ENCODE assay signal across 22 cellular contexts in genomic region chr12:26293612-26294011, GRCh38.
A peak's percentile ranks its signal among the peaks of the same experiment; 100 is the strongest.
DNase-seq lines count a peak whose midpoint lies in the region; ATAC-seq, FAIRE-seq and TF ChIP-seq lines count a peak whose summit lies in the region.
"Had no signal": no experiment of that assay in that cellular context is flagged by ENCODE, and none has a peak within 500 bp of the region (broad histone marks: within the 10 kb centered on the region; RNA-seq: fewer than 3 reads in every experiment).

No MANE protein-coding gene starts in this region.

- no peaks in the 10 kb centered on the region for H3K36me3 Mint-ChIP-seq in astrocyte (ENCODE audit: low read depth, unreplicated experiment)

- H3K79me2 ChIP-seq in astrocyte (ENCODE audit: insufficient read depth, low read length) (no peaks in the 10 kb centered on the region), keratinocyte (ENCODE audit: control insufficient read depth, insufficient read depth, low read length) (no peaks in the 10 kb centered on the region), smooth muscle cell (ENCODE audit: low read depth) (no peaks in the 10 kb centered on the region)

- no peak overlapping the region for H4K8ac ChIP-seq in neuronal stem cell (ENCODE audit: low read depth, low read length)

- H2BK5ac ChIP-seq in neuronal stem cell (ENCODE audit: low read length) = no peak overlapping the region

- H3K27me3 Mint-ChIP-seq in astrocyte (ENCODE audit: low read depth, unreplicated experiment) = no peaks in the 10 kb centered on the region
- H3K27me3 Mint-ChIP-seq: CD8-positive, alpha-beta memory T cell had no signal

- no peak overlapping the region for H2BK120ac ChIP-seq in neuronal stem cell (ENCODE audit: low read depth, low read length)

- no peak overlapping the region for H3K27ac Mint-ChIP-seq in astrocyte (ENCODE audit: unreplicated experiment)
- H3K27ac Mint-ChIP-seq: CD8-positive, alpha-beta memory T cell had no signal

- H3K4me2 ChIP-seq in astrocyte (ENCODE audit: low read length) = no peak overlapping the region
- peak overlapping the region; percentile 9 for H3K4me2 ChIP-seq in keratinocyte (ENCODE audit: control insufficient read depth, extremely low read depth, insufficient read depth, low read depth, low read length)
- H3K4me2 ChIP-seq in smooth muscle cell = no peak overlapping the region
- H3K4me2 ChIP-seq in neuronal stem cell (ENCODE audit: insufficient read depth, low read length, poor library complexity, severe bottlenecking) = no peak overlapping the region
- H3K4me2 ChIP-seq: BLaER1 had no signal

- no peak overlapping the region for H3K4me3 ChIP-seq in astrocyte (ENCODE audit: insufficient read depth, low read depth, low read length)
- H3K4me3 ChIP-seq in keratinocyte (ENCODE audit: control insufficient read depth in 2 of 3, extremely low read depth in 1 of 3, insufficient read depth in 2 of 3, low read depth in 1 of 3, low read length in 3 of 3) = no peak overlapping the region
- no peak overlapping the region for H3K4me3 ChIP-seq in smooth muscle cell
- H3K4me3 ChIP-seq in neuronal stem cell (ENCODE audit: low read length in 2 of 2) = no peak overlapping the region
- H3K4me3 ChIP-seq: BLaER1 had no signal

- peak; percentile 77 for DNase-seq in DMS79 treated with DMSO at 0.1 percent for 48 hours (lab: John Stamatoyannopoulos, UW)
- no peak for DNase-seq in HTR-8/SVneo (ENCODE audit: insufficient read length, low spot score)
- DNase-seq in astrocyte (ENCODE audit: low read depth) = peak; percentile 62
- no peak for DNase-seq in keratinocyte (ENCODE audit: low read depth, low spot score)
- DNase-seq in smooth muscle cell (lab: John Stamatoyannopoulos, UW; ENCODE audit: unreplicated experiment) = no peak
- no peak for DNase-seq in neuronal stem cell (ENCODE audit: low spot score)
- DNase-seq: CD8-positive, alpha-beta memory T cell; DND-41; KBM-7; NCI-H1436 treated with DMSO at 0.1 percent for 48 hours; NCI-H2029 treated with DMSO at 0.1 percent for 48 hours; NCI-H510A; SHP77 had no signal

- dilution Hi-C loops in keratinocyte (cut with MboI; ENCODE audit: extremely low pct_ligation_motif_present, low sequenced_read_pairs) = no loop called here

- H3K9ac ChIP-seq in astrocyte (ENCODE audit: low read length) = no peak overlapping the region
- H3K9ac ChIP-seq in keratinocyte (ENCODE audit: control insufficient read depth, extremely low read depth, insufficient read depth, low read length) = no peak overlapping the region
- no peak overlapping the region for H3K9ac ChIP-seq in smooth muscle cell (ENCODE audit: low read depth)
- H3K9ac ChIP-seq in neuronal stem cell (ENCODE audit: low read depth, low read length, poor library complexity) = no peak overlapping the region
- H3K9ac ChIP-seq: BLaER1 had no signal

- H3K27me3 ChIP-seq in astrocyte (ENCODE audit: insufficient read depth, low read length) = no peaks in the 10 kb centered on the region
- no peaks in the 10 kb centered on the region for H3K27me3 ChIP-seq in keratinocyte (ENCODE audit: control insufficient read depth, extremely low read depth, insufficient read depth, low read length)
- H3K27me3 ChIP-seq in smooth muscle cell (ENCODE audit: low read depth) = no peaks in the 10 kb centered on the region
- peaks cover 0 to 3% (median 0%) of the 10 kb centered on the region in 3 experiments for H3K27me3 ChIP-seq in neuronal stem cell (ENCODE audit: control insufficient read depth in 3 of 3, insufficient read depth in 3 of 3, low read depth in 1 of 3, low read length in 3 of 3)
- H3K27me3 ChIP-seq: BLaER1 had no signal

- no peaks in the 10 kb centered on the region for H3K9me3 Mint-ChIP-seq in astrocyte (ENCODE audit: unreplicated experiment)
- H3K9me3 Mint-ChIP-seq: CD8-positive, alpha-beta memory T cell had no signal

- no peaks in the 10 kb centered on the region for H4K20me1 ChIP-seq in astrocyte (ENCODE audit: insufficient read depth, low read length)
- H4K20me1 ChIP-seq in keratinocyte (ENCODE audit: control insufficient read depth, extremely low read depth, insufficient read depth, low read length) = no peaks in the 10 kb centered on the region
- H4K20me1 ChIP-seq in smooth muscle cell (ENCODE audit: low read depth) = no peaks in the 10 kb centered on the region
- H4K20me1 ChIP-seq: BLaER1 had no signal

- H3F3A ChIP-seq in smooth muscle cell (ENCODE audit: low read depth) = peaks cover 6% of the 10 kb centered on the region

- H2AK5ac ChIP-seq in neuronal stem cell (ENCODE audit: low read depth, low read length) = no peak overlapping the region

- peak; percentile 94 for FAIRE-seq in HTR-8/SVneo (lab: Jason Lieb, UNC)
- FAIRE-seq in astrocyte (lab: Jason Lieb, UNC) = no peak
- no peak for FAIRE-seq in keratinocyte (lab: Jason Lieb, UNC)
- FAIRE-seq: A204.1, D721Med, GM12892, H1, RCC 7860 had no signal

- H3K27ac ChIP-seq in astrocyte (ENCODE audit: low read depth, low read length) (no peak overlapping the region), keratinocyte (ENCODE audit: control insufficient read depth, insufficient read depth, low read length) (peak overlapping the region; percentile 19), smooth muscle cell (ENCODE audit: low read depth) (no peak overlapping the region), neuronal stem cell (replicated peaks; ENCODE audit: low read length) (no peak overlapping the region)
- H3K27ac ChIP-seq: BLaER1, HL-60 had no signal

- H3K14ac ChIP-seq in neuronal stem cell (ENCODE audit: low read length) = no peak overlapping the region

- H4K91ac ChIP-seq in neuronal stem cell (ENCODE audit: low read depth, low read length, poor library complexity) = no peak overlapping the region

- H3K79me1 ChIP-seq in neuronal stem cell (ENCODE audit: low read depth, low read length) = no peaks in the 10 kb centered on the region

- H3K9me3 ChIP-seq in astrocyte (ENCODE audit: insufficient read depth, low read depth, low read length) (no peaks in the 10 kb centered on the region), keratinocyte (ENCODE audit: control insufficient read depth, low read depth, low read length) (no peaks in the 10 kb centered on the region), smooth muscle cell (replicated peaks; ENCODE audit: low read depth) (no peaks in the 10 kb centered on the region), neuronal stem cell (replicated peaks in 1 of 2; ENCODE audit: control insufficient read depth in 2 of 2, insufficient read depth in 1 of 2, low read depth in 1 of 2, low read length in 2 of 2) (no peaks in the 10 kb centered on the region)
- H3K9me3 ChIP-seq: BLaER1 had no signal

- no peaks in the 10 kb centered on the region for H3K9me1 ChIP-seq in keratinocyte (ENCODE audit: control insufficient read depth, extremely low read depth, insufficient read depth, low read length)

- H3K18ac ChIP-seq in neuronal stem cell (ENCODE audit: low read length) = no peak overlapping the region

- H3K36me3 ChIP-seq in astrocyte (ENCODE audit: insufficient read depth, low read length) = no peaks in the 10 kb centered on the region
- no peaks in the 10 kb centered on the region for H3K36me3 ChIP-seq in keratinocyte (ENCODE audit: control insufficient read depth in 2 of 2, extremely low read depth in 1 of 2, insufficient read depth in 2 of 2, low read length in 2 of 2)
- H3K36me3 ChIP-seq in smooth muscle cell (ENCODE audit: low read depth) = no peaks in the 10 kb centered on the region
- H3K36me3 ChIP-seq in neuronal stem cell (replicated peaks in 1 of 2; ENCODE audit: control insufficient read depth in 2 of 2, insufficient read depth in 2 of 2, low read length in 2 of 2) = no peaks in the 10 kb centered on the region
- H3K36me3 ChIP-seq: BLaER1 had no signal

- WGBS in smooth muscle cell (ENCODE audit: low lambda C conversion rate) = 86% methylated on average over 2 of the region's 2 CpGs
- WGBS in neuronal stem cell (ENCODE audit: extremely low coverage in 2 of 2, insufficient read length in 2 of 2, insufficient replicate concordance in 1 of 2), 2 donors = no CpG with 5 or more reads among the region's 2 CpGs

- H3K4me1 ChIP-seq in astrocyte (ENCODE audit: insufficient read depth, low read length) (peaks cover 4% of the 10 kb centered on the region), keratinocyte (ENCODE audit: control insufficient read depth, extremely low read depth, insufficient read depth, low read length) (peaks cover 28% of the 10 kb centered on the region), smooth muscle cell (ENCODE audit: low read depth) (no peaks in the 10 kb centered on the region), neuronal stem cell (ENCODE audit: control insufficient read depth in 2 of 2, insufficient read depth in 1 of 2, low read depth in 1 of 2, low read length in 2 of 2) (no peaks in the 10 kb centered on the region)

- H3K23ac ChIP-seq in neuronal stem cell (ENCODE audit: low read depth, low read length, poor library complexity) = no peak overlapping the region

- TF ChIP-seq CTCF in astrocyte (IDR thresholded peaks at IDR 0.05; ENCODE audit: insufficient read depth, low read depth, low read length) = no peak
- TF ChIP-seq CTCF in keratinocyte (optimal IDR thresholded peaks at IDR 0.05 in 1 of 3, IDR thresholded peaks at IDR 0.05 in 1 of 3, conservative IDR thresholded peaks at IDR 0.05 in 1 of 3; ENCODE audit: extremely low read depth in 1 of 3, insufficient read depth in 2 of 3, low read length in 3 of 3) = no peak
- no peak for TF ChIP-seq CTCF in smooth muscle cell (IDR thresholded peaks at IDR 0.05; ENCODE audit: borderline replicate concordance, insufficient read depth, poor library complexity, severe bottlenecking)

- no peak overlapping the region for H2AFZ ChIP-seq in astrocyte (ENCODE audit: low read depth, low read length)
- H2AFZ ChIP-seq in keratinocyte (ENCODE audit: control insufficient read depth, low read length) = no peak overlapping the region
- no peak overlapping the region for H2AFZ ChIP-seq in smooth muscle cell (ENCODE audit: low read depth)
- no peak overlapping the region for H2AFZ ChIP-seq in neuronal stem cell (ENCODE audit: low read length)

- peaks cover 25% of the 10 kb centered on the region for H3K4me1 Mint-ChIP-seq in astrocyte (ENCODE audit: low read depth, unreplicated experiment)

- no peak for ATAC-seq in HG02571 (IDR thresholded peaks at IDR 0.05; ENCODE audit: unreplicated experiment)
- no peak for ATAC-seq in HG02642 (IDR thresholded peaks at IDR 0.05; ENCODE audit: poor library complexity, unreplicated experiment)

- no peak overlapping the region for H2BK12ac ChIP-seq in neuronal stem cell (ENCODE audit: low read length)

- no peak overlapping the region for H2BK15ac ChIP-seq in neuronal stem cell (ENCODE audit: low read length)

- no peak overlapping the region for H3K4ac ChIP-seq in neuronal stem cell (ENCODE audit: low read length)

- no peak overlapping the region for H3K4me3 Mint-ChIP-seq in astrocyte (ENCODE audit: unreplicated experiment)
- H3K4me3 Mint-ChIP-seq: CD8-positive, alpha-beta memory T cell had no signal

Comparison
In these comparisons a context has a peak if more than half of its experiments do, and no peak if none do; other contexts are left out.
1. DNase-seq: peak in DMS79 treated with DMSO at 0.1 percent for 48 hours (single experiment) and astrocyte (single experiment); none in HTR-8/SVneo (single experiment), keratinocyte (single experiment), smooth muscle cell (single experiment) and neuronal stem cell (single experiment).